9 cellular contexts compared by ENCODE assay signal in genomic region chr2:85886141-85886540, GRCh38. TPM values are rescaled to one million over a fixed set of nuclear protein-coding genes. Genes with fewer than 3 reads are reported as not detected.
DNase-seq lines count a peak whose midpoint lies in the region; ATAC-seq and TF ChIP-seq lines count a peak whose summit lies in the region.
"Had no signal": no experiment of that assay in that cellular context is flagged by ENCODE, and none has a peak within 500 bp of the region (broad histone marks: within the 10 kb centered on the region; RNA-seq: fewer than 3 reads in every experiment).

No MANE protein-coding gene starts in this region.

- H3K4me1 ChIP-seq in lower lobe of right lung: peaks cover 56% of the 10 kb centered on the region
- H3K4me1 ChIP-seq in stomach smooth muscle (ENCODE audit: control insufficient read depth, insufficient read depth, low read length): peaks cover 34% of the 10 kb centered on the region

- H3K9me3 ChIP-seq in lower lobe of right lung: no peaks in the 10 kb centered on the region
- no peaks in the 10 kb centered on the region for H3K9me3 ChIP-seq in stomach smooth muscle (ENCODE audit: control insufficient read depth in 2 of 2, low read length in 2 of 2)

- H3K4me3 ChIP-seq in lower lobe of right lung (peak overlapping the region; percentile 86), stomach smooth muscle (ENCODE audit: low read length in 2 of 2) (no peak overlapping the region)

- peak overlapping the region; percentile 56 to 98 (median 77) for H3K4me3 Mint-ChIP-seq in IgD-negative memory B cell
- peak overlapping the region; percentile 85 for H3K4me3 Mint-ChIP-seq in activated naive CD8-positive, alpha-beta T cell treated with anti-CD3 and anti-CD28 coated beads for 36 hours

- peaks cover 14% of the 10 kb centered on the region for H3K36me3 Mint-ChIP-seq in IgD-negative memory B cell
- H3K36me3 Mint-ChIP-seq in activated naive CD8-positive, alpha-beta T cell treated with anti-CD3 and anti-CD28 coated beads for 36 hours: peaks cover 34% of the 10 kb centered on the region

- intact Hi-C loops in lower lobe of right lung (cut with DNase I): no loop called here

- no peaks in the 10 kb centered on the region for H3K27me3 Mint-ChIP-seq in IgD-negative memory B cell
- H3K27me3 Mint-ChIP-seq in activated naive CD8-positive, alpha-beta T cell treated with anti-CD3 and anti-CD28 coated beads for 36 hours: no peaks in the 10 kb centered on the region

- H3K27ac ChIP-seq in lower lobe of right lung (peak overlapping the region; percentile 40), stomach smooth muscle (ENCODE audit: low read length) (peak overlapping the region; percentile 69)

- in situ Hi-C loops in ACHN (cut with HindIII; ENCODE audit: low pct_ligation_motif_present, low pct_unique_long_range_greater_than_20kb, low sequenced_read_pairs): no loop called here

- H3K27ac Mint-ChIP-seq in IgD-negative memory B cell: peak overlapping the region in 2 of 3 donors; percentile 87 to 98
- H3K27ac Mint-ChIP-seq in activated naive CD8-positive, alpha-beta T cell treated with anti-CD3 and anti-CD28 coated beads for 36 hours: peak overlapping the region; percentile 90

- no peak for DNase-seq in activated naive CD8-positive, alpha-beta T cell treated with anti-CD3 and anti-CD28 coated beads for 36 hours
- DNase-seq in lower lobe of right lung (no peak), ACHN (no peak), mesenteric fat pad (ENCODE audit: low spot score) (no peak)
- DNase-seq: cerebellar nuclear complex, NCI-H446 treated with DMSO at 0.1 percent for 48 hours had no signal

- TF ChIP-seq CTCF in lower lobe of right lung (IDR thresholded peaks at IDR 0.05): no peak

- ATAC-seq in lower lobe of right lung (no peak), GM21526 (IDR thresholded peaks at IDR 0.05; ENCODE audit: low FRiP score, unreplicated experiment) (no peak)

- H3K4me1 Mint-ChIP-seq in IgD-negative memory B cell: peaks cover 55 to 60% (median 59%) of the 10 kb centered on the region in 3 donors
- H3K4me1 Mint-ChIP-seq in activated naive CD8-positive, alpha-beta T cell treated with anti-CD3 and anti-CD28 coated beads for 36 hours: peaks cover 58% of the 10 kb centered on the region

- H3K36me3 ChIP-seq in lower lobe of right lung (no peaks in the 10 kb centered on the region), stomach smooth muscle (ENCODE audit: control insufficient read depth in 2 of 2, insufficient read depth in 2 of 2, low read length in 2 of 2) (no peaks in the 10 kb centered on the region)

- H3K27me3 ChIP-seq in lower lobe of right lung (ENCODE audit: low read depth) (no peaks in the 10 kb centered on the region), stomach smooth muscle (ENCODE audit: control insufficient read depth in 1 of 2, insufficient read depth in 2 of 2, low read length in 2 of 2) (no peaks in the 10 kb centered on the region)

- H3K9me3 Mint-ChIP-seq in IgD-negative memory B cell: peaks cover 0 to 4% (median 3%) of the 10 kb centered on the region in 3 donors
- peaks cover 16% of the 10 kb centered on the region for H3K9me3 Mint-ChIP-seq in activated naive CD8-positive, alpha-beta T cell treated with anti-CD3 and anti-CD28 coated beads for 36 hours

- no peak overlapping the region for H3K9ac ChIP-seq in stomach smooth muscle (ENCODE audit: low read length in 2 of 2)

RNA-seq across cellular contexts. Expression of gene ST3GAL5, which starts 2.6 kb away (rescaled TPM):
- polyA plus RNA-seq in IgD-negative memory B cell: 38.2 TPM
- 10 to 100 TPM; 14.6 to 15.1 TPM for total RNA-seq in activated naive CD8-positive, alpha-beta T cell treated with anti-CD3 and anti-CD28 coated beads for 36 hours
- total RNA-seq in lower lobe of right lung: 72.4 TPM
- 33.1 TPM for total RNA-seq in mesenteric fat pad
